1 cellular context compared by ENCODE assay signal in genomic region chr20:20465259-20465658, GRCh38.
TF ChIP-seq lines count a peak whose summit lies in the region.

No MANE protein-coding gene starts in this region.

TF ChIP-seq in HepG2, 621 proteins besides CTCF, POLR2A, EP300 and RAD21 (continued from another document):
- TF ChIP-seq ZNF646 (CRISPR knock-in tag; IDR thresholded peaks at IDR 0.05) (no peak; the same call in 1 of the 2 replicates), THAP8 (CRISPR knock-in tag; IDR thresholded peaks at IDR 0.05; ENCODE audit: borderline replicate concordance) (no peak)
